9 cellular contexts compared by ENCODE assay signal in genomic region chr11:86115542-86116385, GRCh38. TPM values are rescaled to one million over a fixed set of nuclear protein-coding genes. Genes with fewer than 3 reads are reported as not detected.
DNase-seq lines count a peak whose midpoint lies in the region; ATAC-seq, FAIRE-seq and TF ChIP-seq lines count a peak whose summit lies in the region.
"Had no signal": no experiment of that assay in that cellular context is flagged by ENCODE, and none has a peak within 500 bp of the region (broad histone marks: within the 10 kb centered on the region; RNA-seq: fewer than 3 reads in every experiment).

No MANE protein-coding gene starts in this region.

- no peak overlapping the region for H3K4me3 Mint-ChIP-seq in activated naive CD4-positive, alpha-beta T cell treated with anti-CD3 and anti-CD28 coated beads for 36 hours
- H3K4me3 Mint-ChIP-seq in activated naive CD4-positive, alpha-beta T cell treated with anti-CD3 and anti-CD28 coated beads, Interleukin-2, amount 10 ng/mL, durations not matched to agents 7 days and 5 days, result no peak overlapping the region

- H3K36me3 Mint-ChIP-seq in activated naive CD4-positive, alpha-beta T cell treated with anti-CD3 and anti-CD28 coated beads for 36 hours (ENCODE audit: low read depth), result no peaks in the 10 kb centered on the region
- no peaks in the 10 kb centered on the region for H3K36me3 Mint-ChIP-seq in activated naive CD4-positive, alpha-beta T cell treated with anti-CD3 and anti-CD28 coated beads, Interleukin-2, amount 10 ng/mL, durations not matched to agents 7 days and 5 days

- WGBS in GM12878 (ENCODE audit: insufficient coverage, insufficient replicate concordance, low lambda C conversion rate, missing lambda C conversion rate), result 33% methylated on average over 3 of the region's 3 CpGs

- H3K9me3 Mint-ChIP-seq in activated naive CD4-positive, alpha-beta T cell treated with anti-CD3 and anti-CD28 coated beads for 36 hours, result no peaks in the 10 kb centered on the region
- no peaks in the 10 kb centered on the region for H3K9me3 Mint-ChIP-seq in activated naive CD4-positive, alpha-beta T cell treated with anti-CD3 and anti-CD28 coated beads, Interleukin-2, amount 10 ng/mL, durations not matched to agents 7 days and 5 days

- H2AFZ ChIP-seq in GM12878 (ENCODE audit: control insufficient read depth, low read depth, low read length), result peak overlapping the region; percentile 88

- no peak for TF ChIP-seq RAD21 in GM12878 (IDR thresholded peaks at IDR 0.05; ENCODE audit: insufficient read depth, low read depth, low read length)

- H3K36me3 ChIP-seq in GM12878 (ENCODE audit: control insufficient read depth in 2 of 2, insufficient read depth in 2 of 2, low read length in 1 of 2), result no peaks in the 10 kb centered on the region
- no peaks in the 10 kb centered on the region for H3K36me3 ChIP-seq in upper lobe of right lung

- peaks cover 28% of the 10 kb centered on the region for H3K4me1 Mint-ChIP-seq in activated naive CD4-positive, alpha-beta T cell treated with anti-CD3 and anti-CD28 coated beads for 36 hours (ENCODE audit: low read depth)
- peaks cover 16% of the 10 kb centered on the region for H3K4me1 Mint-ChIP-seq in activated naive CD4-positive, alpha-beta T cell treated with anti-CD3 and anti-CD28 coated beads, Interleukin-2, amount 10 ng/mL, durations not matched to agents 7 days and 5 days

- ATAC-seq in HG03159 (IDR thresholded peaks at IDR 0.05; ENCODE audit: unreplicated experiment), result peak; percentile 30
- peak; percentile 63 for ATAC-seq in GM12878
- no peak for ATAC-seq in upper lobe of right lung

- no peaks in the 10 kb centered on the region for H3K9me3 ChIP-seq in GM12878 (replicated peaks; ENCODE audit: control insufficient read depth, insufficient read depth, low read length)
- no peaks in the 10 kb centered on the region for H3K9me3 ChIP-seq in upper lobe of right lung

- no peak for DNase-seq in activated naive CD4-positive, alpha-beta T cell treated with anti-CD3 and anti-CD28 coated beads for 36 hours
- no peak for DNase-seq in activated naive CD4-positive, alpha-beta T cell treated with anti-CD3 and anti-CD28 coated beads, Interleukin-2, amount 10 ng/mL, durations not matched to agents 7 days and 5 days
- DNase-seq in GM12878 (ENCODE audit: low read depth, low spot score), result no peak
- no peak for DNase-seq in upper lobe of right lung
- DNase-seq in stimulated activated CD4-positive, alpha-beta T cell treated with anti-CD3 and anti-CD28 coated beads, Interleukin-4, amount 100 ng/mL, for 1 hour, result no peak
- DNase-seq in activated CD4-positive, alpha-beta T cell treated with anti-CD3 and anti-CD28 coated beads for 1 hour, result no peak
- DNase-seq in GM19238 (ENCODE audit: insufficient read length, low spot score), result no peak

- H3K4me2 ChIP-seq in GM12878 (ENCODE audit: control insufficient read depth, insufficient read depth), result peak overlapping the region; percentile 90

- H3K27ac ChIP-seq in GM12878 (ENCODE audit: control insufficient read depth, insufficient read depth) (peak overlapping the region; percentile 90), upper lobe of right lung (no peak overlapping the region)

- H3K9ac ChIP-seq in GM12878 (ENCODE audit: control insufficient read depth, insufficient read depth, low read length), result peak overlapping the region; percentile 58; the same call in 1 of the 2 replicates

- in situ Hi-C loops in GM12878 (cut with MboI), result no loop called here

- TF ChIP-seq CTCF in GM12878 (IDR thresholded peaks at IDR 0.05 in 2 of 3, conservative IDR thresholded peaks at IDR 0.05 in 1 of 3; ENCODE audit: control insufficient read depth in 2 of 3, extremely low read depth in 1 of 3, insufficient read depth in 1 of 3, low read depth in 3 of 3, low read length in 3 of 3) (no peak), upper lobe of right lung (IDR thresholded peaks at IDR 0.05) (no peak)

- no peaks in the 10 kb centered on the region for H3K79me2 ChIP-seq in GM12878 (ENCODE audit: control insufficient read depth, insufficient read depth, low read length)

- intact Hi-C loops in activated naive CD4-positive, alpha-beta T cell treated with anti-CD3 and anti-CD28 coated beads for 36 hours (cut with micrococcal nuclease), result loop anchor here (1.0 to 2.0 kb wide), 9 partner anchors 9 to 487 kb away; partner anchors contain the start of genes PICALM and TMEM126B
- intact Hi-C loops in GM12878 (cut with micrococcal nuclease; ENCODE audit: unreplicated experiment), result loop anchor here (1.0 to 5.0 kb wide), 3 partner anchors 46 to 97 kb away; partner anchors contain the start of gene PICALM
- intact Hi-C loops in upper lobe of right lung (cut with DNase I), result no loop called here

- no peak for TF ChIP-seq POLR2A in GM12878 (IDR thresholded peaks at IDR 0.05; ENCODE audit: low read depth, low read length)

- POLR2A ChIA-PET in GM12878 (lab: Charles Lee), result interaction anchor here (0.6 to 4.0 kb wide), 11 partner anchors 8 to 104 kb away, joined by 3 to 40 read pairs (median 3); partner anchors contain the start of gene PICALM

- no peaks in the 10 kb centered on the region for H3K27me3 ChIP-seq in GM12878 (replicated peaks in 1 of 2; ENCODE audit: control insufficient read depth in 2 of 2, insufficient read depth in 2 of 2, low read length in 1 of 2)
- no peaks in the 10 kb centered on the region for H3K27me3 ChIP-seq in upper lobe of right lung

- RAD21 ChIA-PET in GM12878 (lab: Charles Lee; ENCODE audit: unreplicated experiment), result interaction anchor here (0.8 to 4.5 kb wide), 13 partner anchors 15 to 106 kb away, joined by 3 to 57 read pairs (median 6); partner anchors contain the start of gene PICALM

- BruUV-seq in GM12878 (replicated peaks; lab: Mats Ljungman, UMichigan), result no TSS peak

- H4K20me1 ChIP-seq in GM12878 (ENCODE audit: control insufficient read depth, insufficient read depth), result no peaks in the 10 kb centered on the region

- no peak for TF ChIP-seq EP300 in GM12878 (IDR thresholded peaks at IDR 0.05; ENCODE audit: borderline replicate concordance in 1 of 2, control insufficient read depth in 1 of 2, low read depth in 2 of 2, low read length in 2 of 2)

- CTCF ChIA-PET in activated naive CD4-positive, alpha-beta T cell treated with anti-CD3 and anti-CD28 coated beads for 36 hours (lab: Charles Lee), result interaction anchor here (0.5 to 4.1 kb wide), 10 partner anchors 9 to 452 kb away, joined by 3 to 14 read pairs (median 4); no protein-coding TSS in a partner anchor
- CTCF ChIA-PET in activated naive CD4-positive, alpha-beta T cell treated with anti-CD3 and anti-CD28 coated beads, Interleukin-2, amount 10 ng/mL, durations not matched to agents 7 days and 5 days (lab: Charles Lee), result interaction anchor here (1.1 kb wide), 1 partner anchor 74 kb away, joined by 4 read pairs; no protein-coding TSS in a partner anchor
- CTCF ChIA-PET in GM12878 (lab: Yijun Ruan, JAX), result interaction anchor here (0.6 to 4.6 kb wide), 16 partner anchors 12 to 106 kb away, joined by 3 to 45 read pairs (median 4); partner anchors contain the start of gene PICALM

- SMC1A ChIA-PET in GM12878 (lab: Charles Lee; ENCODE audit: uncharacterized antibody, unreplicated experiment), result interaction anchor here (0.7 to 5.0 kb wide), 30 partner anchors 7 to 966 kb away, joined by 3 to 75 read pairs (median 4); partner anchors contain the start of gene PICALM

- FAIRE-seq in GM12878 (lab: Jason Lieb, UNC), result no peak
- FAIRE-seq: islet of Langerhans had no signal

- H3K4me1 ChIP-seq in GM12878 (ENCODE audit: control insufficient read depth, insufficient read depth, low read length), result peaks cover 18% of the 10 kb centered on the region
- no peaks in the 10 kb centered on the region for H3K4me1 ChIP-seq in upper lobe of right lung

- H3K27me3 Mint-ChIP-seq in activated naive CD4-positive, alpha-beta T cell treated with anti-CD3 and anti-CD28 coated beads for 36 hours (ENCODE audit: low read depth), result peaks cover 4% of the 10 kb centered on the region
- H3K27me3 Mint-ChIP-seq in activated naive CD4-positive, alpha-beta T cell treated with anti-CD3 and anti-CD28 coated beads, Interleukin-2, amount 10 ng/mL, durations not matched to agents 7 days and 5 days, result no peaks in the 10 kb centered on the region

- H3K4me3 ChIP-seq in GM12878, result peak overlapping the region; percentile 37; the same call in 1 of the 2 replicates
- no peak overlapping the region for H3K4me3 ChIP-seq in upper lobe of right lung

- peak overlapping the region; percentile 17 for H3K27ac Mint-ChIP-seq in activated naive CD4-positive, alpha-beta T cell treated with anti-CD3 and anti-CD28 coated beads for 36 hours
- no peak overlapping the region for H3K27ac Mint-ChIP-seq in activated naive CD4-positive, alpha-beta T cell treated with anti-CD3 and anti-CD28 coated beads, Interleukin-2, amount 10 ng/mL, durations not matched to agents 7 days and 5 days

TF ChIP-seq in GM12878, 131 proteins besides CTCF, POLR2A, EP300 and RAD21 (continues in another document):
- TF ChIP-seq LARP7 (IDR thresholded peaks at IDR 0.05), result no peak
- 0 out of 2 replicates have a peak, but pooled peaks have one; percentile 5 for TF ChIP-seq SMC3 (IDR thresholded peaks at IDR 0.05; ENCODE audit: borderline replicate concordance, low read length)

RNA-seq across cellular contexts. Expression of gene PICALM, which starts 46.9 kb away (rescaled TPM):
- total RNA-seq in activated naive CD4-positive, alpha-beta T cell treated with anti-CD3 and anti-CD28 coated beads for 36 hours, result 10 to 100 TPM; 38.6 to 42.3 TPM
- total RNA-seq in GM12878 (2013; cell fraction: nucleolus; rRNA removed), result 532 and 561 TPM in 2 replicates
- total RNA-seq in GM12878 (2014; rRNA removed) (78.9 and 86.8 TPM in 2 replicates), GM12878 (2014; rRNA removed; fragmentation: Illumina TruSeq; extraction: Trizol) (69.1 and 70.3 TPM in 2 replicates), GM12878 (2021) (41.0 and 46.5 TPM in 2 replicates), upper lobe of right lung (193 TPM)
- polyA plus RNA-seq in GM12878 (2011; ENCODE audit: low read depth), result 18.2 TPM
- polyA plus RNA-seq in GM12878 (2011; rRNA removed) (150 and 163 TPM in 2 replicates), GM12878 (2014; fragmentation: Illumina TruSeq; extraction: Trizol) (70.1 and 95.0 TPM in 2 replicates), GM12878 (2014; fragmentation: Nextera tagmentation; extraction: Ambion mirVana) (10 to 100 TPM in 1 of 2 experiments, 1 to 10 TPM in 1; 4.3 to 10.4 TPM), GM12878 (2014; rRNA removed) (37.2 and 43.1 TPM in 2 replicates), GM12878 (2016; fragmentation: Nextera tagmentation; extraction: Ambion mirVana) (10 to 100 TPM; 12.8 to 15.0 TPM)
- 68.3 and 91.4 TPM in 2 replicates for polyA plus RNA-seq in GM12878 (2011; cell fraction: cytosol; rRNA removed)
- polyA plus RNA-seq in GM12878 (2011; cell fraction: nucleus; rRNA removed), result 115 and 124 TPM in 2 replicates
- 27.2 and 31.0 TPM in 2 replicates for polyA plus RNA-seq in GM12878 (2012)
- 254 and 304 TPM in 2 replicates for polyA minus RNA-seq in GM12878 (2011; rRNA and poly(A)+ RNA removed)
- 78.4 and 84.7 TPM in 2 replicates for polyA minus RNA-seq in GM12878 (2011; cell fraction: cytosol; rRNA and poly(A)+ RNA removed)
- 156 and 277 TPM in 2 replicates for polyA minus RNA-seq in GM12878 (2011; cell fraction: nucleus; rRNA and poly(A)+ RNA removed)
